ENCODE assay signal across 2 cellular contexts in the genomic region with DNA sequence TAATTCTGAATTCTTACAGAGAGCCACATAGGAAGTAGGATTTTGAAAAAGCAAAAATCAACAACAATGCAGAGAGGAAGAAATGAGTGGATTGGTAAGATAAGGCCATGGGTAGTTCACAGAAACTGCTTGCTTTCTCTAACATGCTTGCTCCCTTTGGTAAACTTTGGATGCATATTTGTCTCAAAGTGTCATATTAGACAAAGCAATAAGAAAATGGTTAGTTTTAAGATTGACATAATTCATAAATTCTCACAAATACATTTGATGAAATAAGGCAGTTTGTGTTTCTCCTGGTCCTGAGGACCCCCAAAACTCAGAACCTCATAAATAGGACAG.
TF ChIP-seq lines count a peak whose summit lies in the region.

No MANE protein-coding gene starts in this region.

TF ChIP-seq in A549, 52 proteins besides CTCF, POLR2A, EP300 and RAD21:
- TF ChIP-seq RCOR1 (IDR thresholded peaks at IDR 0.05; ENCODE audit: low read depth, low read length) (no peak), TP53 (CRISPR knock-in tag; IDR thresholded peaks at IDR 0.05) (no peak), HOXB5 (CRISPR knock-in tag; IDR thresholded peaks at IDR 0.05) (no peak), POLR2AphosphoS2 (conservative IDR thresholded peaks at IDR 0.05; ENCODE audit: low read length) (no peak), SMC3 (IDR thresholded peaks at IDR 0.05) (no peak), FOSL2 (IDR thresholded peaks at IDR 0.05) (no peak), FOSL2 (CRISPR knock-in tag; IDR thresholded peaks at IDR 0.05) (no peak), CHD2 (IDR thresholded peaks at IDR 0.05; ENCODE audit: low read length, partially characterized antibody) (no peak), ZFP36 (IDR thresholded peaks at IDR 0.05; ENCODE audit: borderline replicate concordance, partially characterized antibody) (no peak), CEBPB (IDR thresholded peaks at IDR 0.05) (no peak), RFX5 (IDR thresholded peaks at IDR 0.05) (no peak), HOXA7 (CRISPR knock-in tag; IDR thresholded peaks at IDR 0.05) (no peak), RNF2 (IDR thresholded peaks at IDR 0.05; ENCODE audit: borderline replicate concordance, low read depth) (no peak), SREBF2 (IDR thresholded peaks at IDR 0.05) (no peak), CHD4 (IDR thresholded peaks at IDR 0.05; ENCODE audit: borderline replicate concordance) (no peak)
- TF ChIP-seq, protein P1, sequence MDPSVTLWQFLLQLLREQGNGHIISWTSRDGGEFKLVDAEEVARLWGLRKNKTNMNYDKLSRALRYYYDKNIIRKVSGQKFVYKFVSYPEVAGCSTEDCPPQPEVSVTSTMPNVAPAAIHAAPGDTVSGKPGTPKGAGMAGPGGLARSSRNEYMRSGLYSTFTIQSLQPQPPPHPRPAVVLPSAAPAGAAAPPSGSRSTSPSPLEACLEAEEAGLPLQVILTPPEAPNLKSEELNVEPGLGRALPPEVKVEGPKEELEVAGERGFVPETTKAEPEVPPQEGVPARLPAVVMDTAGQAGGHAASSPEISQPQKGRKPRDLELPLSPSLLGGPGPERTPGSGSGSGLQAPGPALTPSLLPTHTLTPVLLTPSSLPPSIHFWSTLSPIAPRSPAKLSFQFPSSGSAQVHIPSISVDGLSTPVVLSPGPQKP (IDR thresholded peaks at IDR 0.05; ENCODE audit: low read depth, low read length) = no peak
- TF ChIP-seq, protein P2, sequence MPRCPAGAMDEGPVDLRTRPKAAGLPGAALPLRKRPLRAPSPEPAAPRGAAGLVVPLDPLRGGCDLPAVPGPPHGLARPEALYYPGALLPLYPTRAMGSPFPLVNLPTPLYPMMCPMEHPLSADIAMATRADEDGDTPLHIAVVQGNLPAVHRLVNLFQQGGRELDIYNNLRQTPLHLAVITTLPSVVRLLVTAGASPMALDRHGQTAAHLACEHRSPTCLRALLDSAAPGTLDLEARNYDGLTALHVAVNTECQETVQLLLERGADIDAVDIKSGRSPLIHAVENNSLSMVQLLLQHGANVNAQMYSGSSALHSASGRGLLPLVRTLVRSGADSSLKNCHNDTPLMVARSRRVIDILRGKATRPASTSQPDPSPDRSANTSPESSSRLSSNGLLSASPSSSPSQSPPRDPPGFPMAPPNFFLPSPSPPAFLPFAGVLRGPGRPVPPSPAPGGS (IDR thresholded peaks at IDR 0.05) = no peak

TF ChIP-seq in GM23338, 12 proteins besides CTCF, POLR2A, EP300 and RAD21:
- TF ChIP-seq ZNF114 (CRISPR knock-in tag; IDR thresholded peaks at IDR 0.05) = no peak
TF ChIP-seq in GM23338: peak in this region for 0.
